Comparison of ENCODE assay signal across 1 cellular context in the genomic region with DNA sequence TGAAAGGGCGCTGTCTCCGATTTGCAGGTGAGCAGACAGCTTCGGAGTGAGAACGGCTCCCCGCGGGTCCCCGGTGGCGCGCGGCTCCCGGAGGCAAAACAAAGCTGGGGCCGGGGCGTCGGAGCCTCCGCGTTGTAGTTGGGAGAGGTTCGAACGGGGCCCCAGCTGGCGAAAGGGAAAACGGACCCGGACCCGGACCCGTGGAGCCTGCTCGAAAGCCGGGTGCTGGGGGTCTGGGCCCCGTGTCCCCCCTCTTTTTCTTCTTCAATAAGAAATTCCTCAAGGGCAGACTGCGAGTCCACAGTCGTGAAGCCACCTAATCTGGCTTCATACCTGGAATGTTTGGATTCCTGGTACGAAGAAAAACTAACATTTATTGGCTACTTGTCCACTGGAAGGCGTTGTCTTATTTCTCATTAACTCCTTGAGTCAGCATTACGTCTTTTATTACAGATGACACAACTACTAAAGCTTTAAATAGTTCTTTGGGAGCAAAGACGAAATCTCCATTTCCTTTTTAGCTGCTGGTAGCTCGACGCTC.
TF ChIP-seq lines count a peak whose summit lies in the region.

No MANE protein-coding gene starts in this region.

TF ChIP-seq in IMR-90, 13 proteins besides CTCF, POLR2A, EP300 and RAD21 (continued from another document):
- TF ChIP-seq CHD1 (IDR thresholded peaks at IDR 0.05; ENCODE audit: low read depth, low read length) = no peak
